Comparison of ENCODE assay signal across 23 cellular contexts in the genomic region with DNA sequence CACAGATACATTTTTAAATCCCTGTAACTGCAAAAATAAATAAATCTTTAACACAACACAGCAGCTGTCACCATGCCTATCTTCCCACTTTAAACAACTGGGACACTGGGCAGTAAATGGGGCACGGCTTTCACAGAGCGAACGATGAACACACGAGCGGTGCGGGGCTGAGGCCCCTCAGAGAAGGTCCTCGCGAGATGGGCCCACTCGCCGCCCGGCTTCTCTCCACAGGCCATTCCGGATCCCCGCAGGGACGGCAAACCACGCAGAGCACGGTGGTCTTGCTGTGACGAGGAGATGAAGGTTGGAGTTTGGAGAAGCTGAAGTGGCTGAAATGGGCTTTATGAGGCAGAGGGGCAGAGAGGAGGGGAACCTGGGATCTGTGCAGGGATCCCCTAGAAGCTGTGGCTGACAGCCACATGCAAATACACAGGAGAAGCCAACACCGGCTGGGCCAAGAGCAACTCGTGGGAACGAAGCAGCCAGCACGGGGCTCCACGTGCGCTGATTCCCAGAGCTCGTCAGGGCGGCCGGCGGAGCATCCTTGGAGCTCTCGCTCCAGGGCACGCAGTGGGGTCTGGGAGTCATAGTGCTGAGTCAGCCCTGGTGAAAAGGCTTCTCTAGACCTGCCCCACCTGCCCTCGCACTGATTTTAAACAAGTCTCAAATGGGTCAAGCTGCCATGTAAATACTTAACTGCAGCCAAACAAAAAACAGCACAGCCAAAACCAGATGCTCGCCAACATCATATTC. TPM values are rescaled to one million over a fixed set of nuclear protein-coding genes. Genes with fewer than 3 reads are reported as not detected.
DNase-seq lines count a peak whose midpoint lies in the region; ATAC-seq, FAIRE-seq and TF ChIP-seq lines count a peak whose summit lies in the region.
"Had no signal": no experiment of that assay in that cellular context is flagged by ENCODE, and none has a peak within 500 bp of the region (broad histone marks: within the 10 kb centered on the region; RNA-seq: fewer than 3 reads in every experiment).

No MANE protein-coding gene starts in this region.

- H2AFZ ChIP-seq in HepG2 (ENCODE audit: low read length) (no peak overlapping the region), K562 (ENCODE audit: low read depth, low read length) (no peak overlapping the region)

- intact Hi-C loops in HepG2 (cut with micrococcal nuclease; ENCODE audit: unreplicated experiment) (no loop called here), right lobe of liver (cut with DNase I) (no loop called here), K562 (cut with micrococcal nuclease) (no loop called here), kidney (cut with DNase I) (no loop called here), testis (cut with DNase I; ENCODE audit: low total_unique reads) (no loop called here)

- FAIRE-seq in HepG2 (lab: Jason Lieb, UNC) (no peak), K562 (lab: Jason Lieb, UNC) (no peak), kidney (lab: Jason Lieb, UNC) (no peak), frontal cortex (lab: Jason Lieb, UNC) (no peak)
- FAIRE-seq: GM12878, H1, RCC 7860 had no signal

- no TSS peak for BruUV-seq in HepG2 (replicated peaks; lab: Mats Ljungman, UMichigan)
- BruUV-seq in K562 (replicated peaks; lab: Mats Ljungman, UMichigan) = no TSS peak

- DNase-seq in HepG2 (ENCODE audit: low spot score) (no peak), right lobe of liver (no peak), K562 (ENCODE audit: extremely low read depth in 1 of 4, low spot score in 3 of 4) (no peak), kidney (peak; percentile 56), testis (peak; percentile 67), middle frontal gyrus (ENCODE audit: extremely low spot score, low spot score) (no peak), NCI-H187 (lab: John Stamatoyannopoulos, UW) (no peak), frontal cortex (ENCODE audit: low spot score in 2 of 2) (no peak)
- DNase-seq: CD4-positive, CD25-positive, alpha-beta regulatory T cell; DMS53; GDM1; KG1; MG63; NCI-H2081 treated with DMSO at 0.1 percent for 48 hours; NCI-H2171; NCI-H524 treated with DMSO at 0.1 percent for 48 hours; NCI-H774 had no signal

- TF ChIP-seq CTCF in HepG2 (CRISPR knock-in tag; IDR thresholded peaks at IDR 0.05) (no peak), right lobe of liver (IDR thresholded peaks at IDR 0.05) (no peak), K562 (IDR thresholded peaks at IDR 0.05 in 2 of 3, conservative IDR thresholded peaks at IDR 0.05 in 1 of 3; ENCODE audit: insufficient read depth in 2 of 3, low read depth in 1 of 3, low read length in 3 of 3) (no peak), kidney (IDR thresholded peaks at IDR 0.05; ENCODE audit: borderline replicate concordance, extremely low read depth, insufficient read depth) (no peak), testis (IDR thresholded peaks at IDR 0.05) (no peak)

- no peak for ATAC-seq in HepG2
- no peak for ATAC-seq in right lobe of liver
- no peak for ATAC-seq in K562
- ATAC-seq: GM12878, HCT116, SK-N-SH treated with all-trans-retinoic acid at 6 μM for 48 hours had no signal

- H4K20me1 ChIP-seq in HepG2 (ENCODE audit: insufficient read depth, low read length) = no peaks in the 10 kb centered on the region
- H4K20me1 ChIP-seq in K562 (replicated peaks; ENCODE audit: control insufficient read depth, insufficient read depth, low read length) = no peaks in the 10 kb centered on the region
- H4K20me1 ChIP-seq: BLaER1 had no signal

- CTCF ChIA-PET in HepG2 (lab: Yijun Ruan, JAX; ENCODE audit: low intra/inter-chr PET ratio, low total read pairs) (no interaction called here), K562 (lab: Yijun Ruan, JAX; ENCODE audit: low intra/inter-chr PET ratio) (no interaction called here)

- TF ChIP-seq POLR2A in HepG2 (IDR thresholded peaks at IDR 0.05; ENCODE audit: insufficient read depth in 1 of 2, low read depth in 2 of 2, low read length in 2 of 2) (no peak), right lobe of liver (IDR thresholded peaks at IDR 0.05) (no peak), K562 (conservative IDR thresholded peaks at IDR 0.05) (no peak), testis (IDR thresholded peaks at IDR 0.05) (no peak)

- H3K9ac ChIP-seq in HepG2 (ENCODE audit: insufficient read depth, low read depth, low read length) = no peak overlapping the region
- H3K9ac ChIP-seq in K562 (ENCODE audit: insufficient read depth in 1 of 2, low read depth in 2 of 2, low read length in 2 of 2) = no peak overlapping the region
- H3K9ac ChIP-seq in kidney (ENCODE audit: low read length in 2 of 2) = no peak overlapping the region
- H3K9ac ChIP-seq: BLaER1 had no signal

- no peak overlapping the region for H3K4me2 ChIP-seq in HepG2 (ENCODE audit: low read depth, low read length)
- H3K4me2 ChIP-seq in K562 (ENCODE audit: insufficient read depth, low read length) = no peak overlapping the region

- in situ Hi-C loops in HepG2 (cut with HindIII; ENCODE audit: extremely low pct_ligation_motif_present, low pct_unique_long_range_greater_than_20kb) = no loop called here
- in situ Hi-C loops in K562 (cut with MboI) = no loop called here

- H3K9me3 ChIP-seq in HepG2 (ENCODE audit: low read length) (no peaks in the 10 kb centered on the region), right lobe of liver (no peaks in the 10 kb centered on the region), K562 (replicated peaks; ENCODE audit: control insufficient read depth, insufficient read depth, low read depth, low read length) (no peaks in the 10 kb centered on the region), kidney (ENCODE audit: control insufficient read depth in 1 of 2, low read length in 2 of 2) (peaks cover 0 to 5% of the 10 kb centered on the region in 2 donors), testis (no peaks in the 10 kb centered on the region)
- H3K9me3 ChIP-seq: BLaER1, MG63 had no signal

- 98% methylated on average over 31 of the region's 31 CpGs for WGBS in HepG2 (ENCODE audit: low lambda C conversion rate)
- WGBS in right lobe of liver (ENCODE audit: insufficient coverage, low coverage, low lambda C conversion rate, missing lambda C conversion rate) = 96% methylated on average over 16 of the region's 31 CpGs
- 92% methylated on average over 29 of the region's 31 CpGs for WGBS in K562 (ENCODE audit: insufficient coverage, low coverage, missing lambda C conversion rate)
- 81 to 86% methylated on average over 22 to 31 of the region's 31 CpGs for WGBS in testis, 2 donors

- H3K27ac ChIP-seq in HepG2 (ENCODE audit: extremely low read length, insufficient read depth, low read length) (no peak overlapping the region), right lobe of liver (no peak overlapping the region), K562 (ENCODE audit: extremely low read depth, low read depth, low read length) (no peak overlapping the region), kidney (ENCODE audit: low read depth in 2 of 2, low read length in 2 of 2) (no peak overlapping the region), testis (no peak overlapping the region)
- H3K27ac ChIP-seq: BLaER1 had no signal

- POLR2A ChIA-PET in HepG2 (lab: Yijun Ruan, JAX) = no interaction called here
- POLR2A ChIA-PET in K562 (lab: Yijun Ruan, JAX) = interaction anchor here (0.5 to 1.5 kb wide), 3 partner anchors 20 to 331 kb away, joined by 3 to 4 read pairs (median 4); no protein-coding TSS in a partner anchor

- H3K27me3 ChIP-seq in HepG2 (ENCODE audit: control insufficient read depth in 1 of 2, insufficient read depth in 2 of 2, low read length in 2 of 2) (no peaks in the 10 kb centered on the region), right lobe of liver (no peaks in the 10 kb centered on the region), K562 (ENCODE audit: control insufficient read depth in 2 of 2, insufficient read depth in 2 of 2, low read length in 2 of 2) (no peaks in the 10 kb centered on the region), testis (no peaks in the 10 kb centered on the region)
- H3K27me3 ChIP-seq: BLaER1, MG63 had no signal

- no peak for TF ChIP-seq EP300 in HepG2 (IDR thresholded peaks at IDR 0.05; ENCODE audit: low read depth in 2 of 2, low read length in 2 of 2)
- no peak for TF ChIP-seq EP300 in HepG2 (CRISPR knock-in tag; IDR thresholded peaks at IDR 0.05; ENCODE audit: borderline replicate concordance)
- TF ChIP-seq EP300 in K562 (IDR thresholded peaks at IDR 0.05; ENCODE audit: low read length) = no peak

- no peak overlapping the region for H3K4me3 ChIP-seq in HepG2 (replicated peaks in 1 of 3; ENCODE audit: insufficient read depth in 1 of 3, low read depth in 2 of 3, low read length in 3 of 3)
- no peak overlapping the region for H3K4me3 ChIP-seq in right lobe of liver
- H3K4me3 ChIP-seq in K562 = no peak overlapping the region
- no peak overlapping the region for H3K4me3 ChIP-seq in kidney (ENCODE audit: low read length in 2 of 2)
- no peak overlapping the region for H3K4me3 ChIP-seq in testis
- H3K4me3 ChIP-seq: BLaER1, GM12878, MG63 had no signal

- no peaks in the 10 kb centered on the region for H3K9me1 ChIP-seq in K562 (ENCODE audit: control insufficient read depth, insufficient read depth, low read length)

- H3K36me3 ChIP-seq in HepG2 (replicated peaks in 1 of 2; ENCODE audit: control insufficient read depth in 1 of 2, insufficient read depth in 2 of 2, low read length in 2 of 2) (peaks cover 4 to 23% of the 10 kb centered on the region in 2 experiments), right lobe of liver (no peaks in the 10 kb centered on the region), K562 (ENCODE audit: control insufficient read depth, insufficient read depth, low read length) (peaks cover 46% of the 10 kb centered on the region), kidney (ENCODE audit: control insufficient read depth in 1 of 2, insufficient read depth in 2 of 2, low read length in 2 of 2) (peaks cover 6 to 16% of the 10 kb centered on the region in 2 donors), testis (ENCODE audit: low read depth, missing control alignments) (no peaks in the 10 kb centered on the region)

- peaks cover 6% of the 10 kb centered on the region for H3K4me1 ChIP-seq in HepG2 (ENCODE audit: insufficient read depth, low read length)
- peaks cover 0 to 5% (median 0%) of the 10 kb centered on the region in 4 donors for H3K4me1 ChIP-seq in right lobe of liver
- no peaks in the 10 kb centered on the region; a peak in 1 of 5 replicates for H3K4me1 ChIP-seq in K562 (replicated peaks in 1 of 2; ENCODE audit: control insufficient read depth in 2 of 2, insufficient read depth in 2 of 2, low read length in 2 of 2)
- no peaks in the 10 kb centered on the region for H3K4me1 ChIP-seq in kidney (ENCODE audit: control insufficient read depth in 1 of 2, insufficient read depth in 1 of 2, low read depth in 1 of 2, low read length in 2 of 2)
- H3K4me1 ChIP-seq in testis = peaks cover 10% of the 10 kb centered on the region

- H3K79me2 ChIP-seq in HepG2 (ENCODE audit: insufficient read depth, low read length) = no peaks in the 10 kb centered on the region
- H3K79me2 ChIP-seq in K562 (ENCODE audit: control insufficient read depth, insufficient read depth, low read length) = no peaks in the 10 kb centered on the region

- TF ChIP-seq RAD21 in HepG2 (CRISPR knock-in tag; IDR thresholded peaks at IDR 0.05) = no peak
- TF ChIP-seq RAD21 in K562 (CRISPR knock-in tag; conservative IDR thresholded peaks at IDR 0.05 in 1 of 2, IDR thresholded peaks at IDR 0.05 in 1 of 2) = no peak

RNA-seq across cellular contexts. Expression of a gene that starts 31.7 kb away (rescaled TPM):
- total RNA-seq in HepG2 (2016; rRNA removed; fragmentation: Illumina TruSeq; extraction: Trizol) (54.8 and 59.9 TPM in 2 replicates), right lobe of liver (10 to 100 TPM; 10.1 to 37.4 (median 17.2) TPM), K562 (2014; rRNA removed) (13.6 and 19.0 TPM in 2 replicates), K562 (2014; rRNA removed; fragmentation: Illumina TruSeq; extraction: Trizol) (10.7 TPM in 2 replicates), K562 (2015; rRNA removed; fragmentation: Illumina TruSeq; extraction: Trizol) (17.1 and 18.1 TPM in 2 replicates), K562 (2021) (33.8 and 36.0 TPM in 2 replicates), kidney (79.4 TPM), testis (100 to 1,000 TPM in 1 of 2 donors, 10 to 100 TPM in 1; 71.8 to 111 TPM), frontal cortex (17.1 TPM)
- total RNA-seq in HepG2 (2016; cell fraction: cytosol; rRNA removed; fragmentation: Illumina TruSeq; extraction: Trizol; ENCODE audit: low read depth) = 85.1 and 122 TPM in 2 replicates
- 54.5 and 62.8 TPM in 2 replicates for total RNA-seq in HepG2 (2016; cell fraction: insoluble cytoplasmic fraction; rRNA removed; fragmentation: Illumina TruSeq; extraction: Trizol)
- total RNA-seq in HepG2 (2016; cell fraction: membrane; rRNA removed; fragmentation: Illumina TruSeq; extraction: Trizol) = 78.3 and 105 TPM in 2 replicates
- total RNA-seq in HepG2 (2016; cell fraction: nucleus; rRNA removed; fragmentation: Illumina TruSeq; extraction: Trizol) = 40.6 and 45.1 TPM in 2 replicates
- polyA plus RNA-seq in HepG2 (2011; rRNA removed) (59.3 and 69.8 TPM in 2 replicates), K562 (2011; rRNA removed) (26.3 and 31.1 TPM in 2 replicates), K562 (2014; fragmentation: Illumina TruSeq; extraction: Trizol) (12.9 and 19.9 TPM in 2 replicates), K562 (2014; fragmentation: Nextera tagmentation; extraction: Ambion mirVana) (1 to 10 TPM in 1 of 2 experiments, under 1 TPM in 1; 0.83 to 1.1 TPM), K562 (2014; rRNA removed) (34.8 and 36.2 TPM in 2 replicates), kidney (ENCODE audit: insufficient read depth, low read depth, low replicate concordance) (46.7 TPM), testis (ENCODE audit: insufficient read depth, low read depth, low replicate concordance) (61.3 TPM)
- 59.9 and 140 TPM in 2 replicates for polyA plus RNA-seq in HepG2 (2011; cell fraction: cytosol; rRNA removed)
- polyA plus RNA-seq in HepG2 (2011; cell fraction: nucleus; rRNA removed) = 103 and 130 TPM in 2 replicates
- 48.8 and 63.7 TPM in 2 replicates for polyA plus RNA-seq in HepG2 (2012)
- 113 and 149 TPM in 2 replicates for polyA plus RNA-seq in HepG2 (2016; cell fraction: cytosol; fragmentation: Illumina TruSeq; extraction: Trizol; ENCODE audit: low read depth)
- polyA plus RNA-seq in HepG2 (2016; cell fraction: insoluble cytoplasmic fraction; fragmentation: Illumina TruSeq; extraction: Trizol; ENCODE audit: low read depth) = 62.5 and 66.4 TPM in 2 replicates
- 95.1 and 110 TPM in 2 replicates for polyA plus RNA-seq in HepG2 (2016; cell fraction: membrane; fragmentation: Illumina TruSeq; extraction: Trizol; ENCODE audit: low read depth)
- 121 and 124 TPM in 2 replicates for polyA plus RNA-seq in HepG2 (2016; cell fraction: nucleus; fragmentation: Illumina TruSeq; extraction: Trizol; ENCODE audit: insufficient read depth, low read depth)
- polyA minus RNA-seq in HepG2 (2011; rRNA and poly(A)+ RNA removed; ENCODE audit: low replicate concordance) = 23.1 and 32.6 TPM in 2 replicates
- 18.1 and 19.8 TPM in 2 replicates for polyA minus RNA-seq in HepG2 (2011; cell fraction: cytosol; rRNA and poly(A)+ RNA removed)
- 27.6 and 37.2 TPM in 2 replicates for polyA minus RNA-seq in HepG2 (2011; cell fraction: nucleus; rRNA and poly(A)+ RNA removed)
- total RNA-seq in K562 (2011; cell fraction: chromatin; rRNA removed; ENCODE audit: low replicate concordance) = 238 and 466 TPM in 2 replicates
- 176 and 211 TPM in 2 replicates for total RNA-seq in K562 (2011; cell fraction: nucleolus; rRNA removed)
- 135 and 163 TPM in 2 replicates for total RNA-seq in K562 (2011; cell fraction: nucleoplasm; rRNA removed)
- 15.4 and 18.8 TPM in 2 replicates for polyA plus RNA-seq in K562 (2011; cell fraction: cytosol; rRNA removed)
- 146 and 224 TPM in 2 replicates for polyA plus RNA-seq in K562 (2011; cell fraction: nucleus; rRNA removed)
- 20.1 and 38.4 TPM in 2 replicates for polyA plus RNA-seq in K562 (2012)
- 15.9 and 16.8 TPM in 2 replicates for polyA minus RNA-seq in K562 (2011; rRNA and poly(A)+ RNA removed)
- polyA minus RNA-seq in K562 (2011; cell fraction: cytosol; rRNA and poly(A)+ RNA removed) = 12.2 and 13.1 TPM in 2 replicates
- polyA minus RNA-seq in K562 (2011; cell fraction: nucleus; rRNA and poly(A)+ RNA removed) = 47.4 and 49.1 TPM in 2 replicates

RNA-seq across cellular contexts. Expression of a gene that starts 47.9 kb away (rescaled TPM):
- total RNA-seq in HepG2 (2016; rRNA removed; fragmentation: Illumina TruSeq; extraction: Trizol) (99.9 and 242 TPM in 2 replicates), right lobe of liver (10 to 100 TPM in 2 of 6 experiments, 1 to 10 TPM in 4; 4.1 to 34.0 (median 7.3) TPM), K562 (2014; rRNA removed) (1.8 and 2.5 TPM in 2 replicates), K562 (2014; rRNA removed; fragmentation: Illumina TruSeq; extraction: Trizol) (0.11 and 0.13 TPM in 2 replicates), K562 (2015; rRNA removed; fragmentation: Illumina TruSeq; extraction: Trizol) (1.0 and 1.2 TPM in 2 replicates), K562 (2021) (2.9 and 5.4 TPM in 2 replicates), kidney (85.7 TPM), testis (10 to 100 TPM; 67.7 to 71.4 TPM), frontal cortex (2.0 TPM)
- 51.0 and 61.4 TPM in 2 replicates for total RNA-seq in HepG2 (2016; cell fraction: cytosol; rRNA removed; fragmentation: Illumina TruSeq; extraction: Trizol; ENCODE audit: low read depth)
- 83.6 and 248 TPM in 2 replicates for total RNA-seq in HepG2 (2016; cell fraction: insoluble cytoplasmic fraction; rRNA removed; fragmentation: Illumina TruSeq; extraction: Trizol)
- total RNA-seq in HepG2 (2016; cell fraction: membrane; rRNA removed; fragmentation: Illumina TruSeq; extraction: Trizol) = 88.3 and 97.4 TPM in 2 replicates
- total RNA-seq in HepG2 (2016; cell fraction: nucleus; rRNA removed; fragmentation: Illumina TruSeq; extraction: Trizol) = 164 and 200 TPM in 2 replicates
- polyA plus RNA-seq in HepG2 (2011; rRNA removed) (349 and 598 TPM in 2 replicates), K562 (2011; rRNA removed) (3.7 and 8.3 TPM in 2 replicates), K562 (2014; fragmentation: Illumina TruSeq; extraction: Trizol) (0.58 and 0.78 TPM in 2 replicates), K562 (2014; fragmentation: Nextera tagmentation; extraction: Ambion mirVana) (not detected), K562 (2014; rRNA removed) (0.81 and 1.9 TPM in 2 replicates), kidney (ENCODE audit: insufficient read depth, low read depth, low replicate concordance) (28.8 TPM), testis (ENCODE audit: insufficient read depth, low read depth, low replicate concordance) (70.6 TPM)
- 384 and 554 TPM in 2 replicates for polyA plus RNA-seq in HepG2 (2011; cell fraction: cytosol; rRNA removed)
- 293 and 327 TPM in 2 replicates for polyA plus RNA-seq in HepG2 (2011; cell fraction: nucleus; rRNA removed)
- 348 and 404 TPM in 2 replicates for polyA plus RNA-seq in HepG2 (2012)
- polyA plus RNA-seq in HepG2 (2016; cell fraction: cytosol; fragmentation: Illumina TruSeq; extraction: Trizol; ENCODE audit: low read depth) = 38.7 and 40.7 TPM in 2 replicates
- polyA plus RNA-seq in HepG2 (2016; cell fraction: insoluble cytoplasmic fraction; fragmentation: Illumina TruSeq; extraction: Trizol; ENCODE audit: low read depth) = 95.9 and 111 TPM in 2 replicates
- 61.0 and 65.9 TPM in 2 replicates for polyA plus RNA-seq in HepG2 (2016; cell fraction: membrane; fragmentation: Illumina TruSeq; extraction: Trizol; ENCODE audit: low read depth)
- polyA plus RNA-seq in HepG2 (2016; cell fraction: nucleus; fragmentation: Illumina TruSeq; extraction: Trizol; ENCODE audit: insufficient read depth, low read depth) = 334 and 368 TPM in 2 replicates
- 181 and 1,731 TPM in 2 replicates for polyA minus RNA-seq in HepG2 (2011; rRNA and poly(A)+ RNA removed; ENCODE audit: low replicate concordance)
- 365 and 408 TPM in 2 replicates for polyA minus RNA-seq in HepG2 (2011; cell fraction: cytosol; rRNA and poly(A)+ RNA removed)
- 137 and 145 TPM in 2 replicates for polyA minus RNA-seq in HepG2 (2011; cell fraction: nucleus; rRNA and poly(A)+ RNA removed)
- 2.9 and 6.6 TPM in 2 replicates for total RNA-seq in K562 (2011; cell fraction: chromatin; rRNA removed; ENCODE audit: low replicate concordance)
- total RNA-seq in K562 (2011; cell fraction: nucleolus; rRNA removed) = 10.0 and 10.5 TPM in 2 replicates
- 4.4 and 5.7 TPM in 2 replicates for total RNA-seq in K562 (2011; cell fraction: nucleoplasm; rRNA removed)
- polyA plus RNA-seq in K562 (2011; cell fraction: cytosol; rRNA removed) = 9.7 and 12.8 TPM in 2 replicates
- polyA plus RNA-seq in K562 (2011; cell fraction: nucleus; rRNA removed) = 9.1 and 10.2 TPM in 2 replicates
- polyA plus RNA-seq in K562 (2012) = 4.9 and 9.3 TPM in 2 replicates
- polyA minus RNA-seq in K562 (2011; rRNA and poly(A)+ RNA removed) = 2.9 and 3.7 TPM in 2 replicates
- 7.0 and 15.5 TPM in 2 replicates for polyA minus RNA-seq in K562 (2011; cell fraction: cytosol; rRNA and poly(A)+ RNA removed)
- polyA minus RNA-seq in K562 (2011; cell fraction: nucleus; rRNA and poly(A)+ RNA removed) = 4.8 and 6.9 TPM in 2 replicates

Comparison
In these comparisons a context has a peak if more than half of its experiments do, and no peak if none do; other contexts are left out.
1. DNase-seq: peak in kidney (single experiment) and testis (single experiment); none in HepG2 (single experiment), right lobe of liver (0 of 3), K562 (0 of 4), middle frontal gyrus (single experiment), NCI-H187 (0 of 2) and frontal cortex (0 of 2).